Comparison of ENCODE assay signal across 13 cellular contexts in the genomic region with DNA sequence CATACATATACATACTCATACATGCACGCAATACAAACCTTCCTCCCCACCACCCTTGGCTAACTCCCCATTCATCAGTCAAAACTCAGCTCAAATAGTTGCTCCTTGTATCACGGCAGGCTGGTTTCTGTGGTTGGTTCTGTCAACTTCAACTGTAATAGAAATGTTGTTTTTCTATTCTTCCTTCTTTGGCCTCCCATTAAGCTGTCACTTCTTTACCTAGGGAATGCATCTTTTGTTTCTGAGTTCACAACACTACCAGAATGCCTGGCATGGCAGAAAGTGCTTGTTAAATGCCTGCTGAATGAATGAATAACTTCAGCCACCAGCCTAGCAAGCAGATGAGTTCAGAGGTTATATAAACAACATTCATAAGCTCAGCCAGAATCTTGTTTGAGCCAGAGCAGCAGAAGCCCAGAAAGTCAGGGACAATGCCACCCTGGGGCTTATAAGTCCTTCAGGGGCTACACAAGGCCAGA.
A peak's percentile ranks its signal among the peaks of the same experiment; 100 is the strongest.
DNase-seq lines count a peak whose midpoint lies in the region; ATAC-seq and TF ChIP-seq lines count a peak whose summit lies in the region.
"Had no signal": no experiment of that assay in that cellular context is flagged by ENCODE, and none has a peak within 500 bp of the region (broad histone marks: within the 10 kb centered on the region; RNA-seq: fewer than 3 reads in every experiment).

No MANE protein-coding gene starts in this region.

- no peaks in the 10 kb centered on the region for H3K27me3 ChIP-seq in neural cell (ENCODE audit: insufficient read depth, low read depth, low read length)

- ATAC-seq in GM18861 (IDR thresholded peaks at IDR 0.05; ENCODE audit: unreplicated experiment) (peak; percentile 44), HG02884 (IDR thresholded peaks at IDR 0.05; ENCODE audit: unreplicated experiment) (peak; percentile 77), HG03280 (IDR thresholded peaks at IDR 0.05; ENCODE audit: unreplicated experiment) (no peak)

- no peak overlapping the region for H3K4me2 ChIP-seq in neural cell (ENCODE audit: low read length)

- in situ Hi-C loops in astrocyte of the cerebellum (cut with HindIII; ENCODE audit: low sequenced_read_pairs), result no loop called here

- H3K4me3 ChIP-seq in astrocyte of the cerebellum (ENCODE audit: low read depth, low read length) (no peak overlapping the region), neural cell (ENCODE audit: low read length) (no peak overlapping the region)

- no peaks in the 10 kb centered on the region for H3F3A ChIP-seq in neural cell (ENCODE audit: insufficient read depth, low read length, poor library complexity, severe bottlenecking)

- H3K27ac Mint-ChIP-seq in glutamatergic neuron (ENCODE audit: unreplicated experiment), result no peak overlapping the region

- H3K27me3 Mint-ChIP-seq in glutamatergic neuron (ENCODE audit: unreplicated experiment), result no peaks in the 10 kb centered on the region

- H3K9me3 Mint-ChIP-seq in glutamatergic neuron (ENCODE audit: unreplicated experiment), result peaks cover 2% of the 10 kb centered on the region

- no peak overlapping the region for H3K9ac ChIP-seq in neural cell (ENCODE audit: low read length)
- H3K9ac ChIP-seq: parathyroid adenoma had no signal

- TF ChIP-seq EP300 in neural cell (conservative IDR thresholded peaks at IDR 0.05; ENCODE audit: poor library complexity, severe bottlenecking), result peak; percentile 69

- no peaks in the 10 kb centered on the region for H3K9me2 ChIP-seq in neural cell (ENCODE audit: insufficient read depth, low read length)

- H3K9me3 ChIP-seq in neural cell (ENCODE audit: low read length), result no peaks in the 10 kb centered on the region

- no peak overlapping the region for H3K4me3 Mint-ChIP-seq in glutamatergic neuron (ENCODE audit: unreplicated experiment)

- TF ChIP-seq CTCF in astrocyte of the cerebellum (IDR thresholded peaks at IDR 0.05; ENCODE audit: low read depth, low read length, missing control alignments), result no peak
- no peak for TF ChIP-seq CTCF in neural cell (IDR thresholded peaks at IDR 0.05; ENCODE audit: poor library complexity, severe bottlenecking)
- no peak for TF ChIP-seq CTCF in glutamatergic neuron (IDR thresholded peaks at IDR 0.05; ENCODE audit: partially characterized antibody, unreplicated experiment)

- H3K79me2 ChIP-seq in neural cell (replicated peaks; ENCODE audit: insufficient read depth, low read length), result no peaks in the 10 kb centered on the region
- H3K79me2 ChIP-seq: parathyroid adenoma had no signal

- no peaks in the 10 kb centered on the region for H4K20me1 ChIP-seq in neural cell (ENCODE audit: insufficient read depth)

- H2AFZ ChIP-seq in neural cell (ENCODE audit: low read depth, low read length), result no peak overlapping the region
- H2AFZ ChIP-seq: parathyroid adenoma had no signal

- H3K36me3 Mint-ChIP-seq in glutamatergic neuron (ENCODE audit: unreplicated experiment), result peaks cover 17% of the 10 kb centered on the region

- no peaks in the 10 kb centered on the region for H3K4me1 Mint-ChIP-seq in glutamatergic neuron (ENCODE audit: low read depth, unreplicated experiment)

- no peak for TF ChIP-seq RAD21 in neural cell (conservative IDR thresholded peaks at IDR 0.05)

- DNase-seq in astrocyte of the cerebellum (ENCODE audit: low read depth) (peak; percentile 48), foreskin melanocyte (no peak), glutamatergic neuron (no peak), NCI-H82 treated with DMSO at 0.1 percent for 48 hours (lab: John Stamatoyannopoulos, UW; ENCODE audit: unreplicated experiment) (no peak)
- DNase-seq: COR-L47; effector CD8-positive, alpha-beta T cell; NCI-H1048; OCI-M1 had no signal

- no peak overlapping the region for H3K27ac ChIP-seq in neural cell (ENCODE audit: low read length)
- H3K27ac ChIP-seq: parathyroid adenoma had no signal

- H3K36me3 ChIP-seq in neural cell (ENCODE audit: insufficient read depth, low read length), result no peaks in the 10 kb centered on the region

TF ChIP-seq in neural cell, 6 proteins besides CTCF, POLR2A, EP300 and RAD21:
- TF ChIP-seq EZH2 (IDR thresholded peaks at IDR 0.05; ENCODE audit: borderline replicate concordance, insufficient read depth, low read length, poor library complexity, severe bottlenecking) (no peak), POLR2AphosphoS5 (IDR thresholded peaks at IDR 0.05) (peak; percentile 32)
- TF ChIP-seq, protein P1, sequence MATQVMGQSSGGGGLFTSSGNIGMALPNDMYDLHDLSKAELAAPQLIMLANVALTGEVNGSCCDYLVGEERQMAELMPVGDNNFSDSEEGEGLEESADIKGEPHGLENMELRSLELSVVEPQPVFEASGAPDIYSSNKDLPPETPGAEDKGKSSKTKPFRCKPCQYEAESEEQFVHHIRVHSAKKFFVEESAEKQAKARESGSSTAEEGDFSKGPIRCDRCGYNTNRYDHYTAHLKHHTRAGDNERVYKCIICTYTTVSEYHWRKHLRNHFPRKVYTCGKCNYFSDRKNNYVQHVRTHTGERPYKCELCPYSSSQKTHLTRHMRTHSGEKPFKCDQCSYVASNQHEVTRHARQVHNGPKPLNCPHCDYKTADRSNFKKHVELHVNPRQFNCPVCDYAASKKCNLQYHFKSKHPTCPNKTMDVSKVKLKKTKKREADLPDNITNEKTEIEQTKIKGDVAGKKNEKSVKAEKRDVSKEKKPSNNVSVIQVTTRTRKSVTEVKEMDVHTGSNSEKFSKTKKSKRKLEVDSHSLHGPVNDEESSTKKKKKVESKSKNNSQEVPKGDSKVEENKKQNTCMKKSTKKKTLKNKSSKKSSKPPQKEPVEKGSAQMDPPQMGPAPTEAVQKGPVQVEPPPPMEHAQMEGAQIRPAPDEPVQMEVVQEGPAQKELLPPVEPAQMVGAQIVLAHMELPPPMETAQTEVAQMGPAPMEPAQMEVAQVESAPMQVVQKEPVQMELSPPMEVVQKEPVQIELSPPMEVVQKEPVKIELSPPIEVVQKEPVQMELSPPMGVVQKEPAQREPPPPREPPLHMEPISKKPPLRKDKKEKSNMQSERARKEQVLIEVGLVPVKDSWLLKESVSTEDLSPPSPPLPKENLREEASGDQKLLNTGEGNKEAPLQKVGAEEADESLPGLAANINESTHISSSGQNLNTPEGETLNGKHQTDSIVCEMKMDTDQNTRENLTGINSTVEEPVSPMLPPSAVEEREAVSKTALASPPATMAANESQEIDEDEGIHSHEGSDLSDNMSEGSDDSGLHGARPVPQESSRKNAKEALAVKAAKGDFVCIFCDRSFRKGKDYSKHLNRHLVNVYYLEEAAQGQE (IDR thresholded peaks at IDR 0.05; ENCODE audit: borderline replicate concordance), result no peak
